Comparison of ENCODE assay signal across 36 cellular contexts in genomic region chr1:176142973-176143372, GRCh38.
"Had no signal": no experiment of that assay in that cellular context is flagged by ENCODE, and none has a peak within 500 bp of the region (broad histone marks: within the 10 kb centered on the region; RNA-seq: fewer than 3 reads in every experiment).

No MANE protein-coding gene starts in this region.

- H3K27ac Mint-ChIP-seq: activated B cell treated with CpG ODN at 0.5 μM for 24 hours; activated CD8-positive, alpha-beta T cell treated with anti-CD3 and anti-CD28 coated beads for 36 hours; activated naive CD8-positive, alpha-beta T cell treated with anti-CD3 and anti-CD28 coated beads for 36 hours; activated naive CD8-positive, alpha-beta T cell treated with anti-CD3 and anti-CD28 coated beads, Interleukin-2, amount 50 U/mL, for 24 hours; brain; dendritic cell treated with granulocyte-macrophage colony-stimulating factor and Interleukin-4, amounts not matched to agents 40 ng/mL and 50 ng/mL, for 4 days; endodermal cell; T-helper 17 cell; T-helper 2 cell treated with Interferon-gamma antibody and Interleukin-4, amounts not matched to agents 5 μg/mL and 100 μg/mL, for 36 hours had no signal

- H3K4me1 ChIP-seq: adrenal gland, ascending aorta, breast epithelium, gastrocnemius medialis had no signal

- H3K36me3 ChIP-seq: adrenal gland, breast epithelium, cardiac muscle cell, gastrocnemius medialis had no signal

- H3K4me3 Mint-ChIP-seq: activated B cell treated with CpG ODN at 0.5 μM for 24 hours; activated CD8-positive, alpha-beta T cell treated with anti-CD3 and anti-CD28 coated beads for 36 hours; activated naive CD8-positive, alpha-beta T cell treated with anti-CD3 and anti-CD28 coated beads for 36 hours; activated naive CD8-positive, alpha-beta T cell treated with anti-CD3 and anti-CD28 coated beads, Interleukin-2, amount 50 U/mL, for 24 hours; brain; dendritic cell treated with granulocyte-macrophage colony-stimulating factor and Interleukin-4, amounts not matched to agents 40 ng/mL and 50 ng/mL, for 4 days; endodermal cell; T-helper 17 cell; T-helper 2 cell treated with Interferon-gamma antibody and Interleukin-4, amounts not matched to agents 5 μg/mL and 100 μg/mL, for 36 hours had no signal

- H3K27me3 Mint-ChIP-seq: activated B cell treated with CpG ODN at 0.5 μM for 24 hours; activated CD8-positive, alpha-beta T cell treated with anti-CD3 and anti-CD28 coated beads for 36 hours; activated naive CD8-positive, alpha-beta T cell treated with anti-CD3 and anti-CD28 coated beads for 36 hours; activated naive CD8-positive, alpha-beta T cell treated with anti-CD3 and anti-CD28 coated beads, Interleukin-2, amount 50 U/mL, for 24 hours; brain; dendritic cell treated with granulocyte-macrophage colony-stimulating factor and Interleukin-4, amounts not matched to agents 40 ng/mL and 50 ng/mL, for 4 days; T-helper 17 cell had no signal

- H3K4me3 ChIP-seq: adrenal gland, ascending aorta, breast epithelium, cardiac muscle cell, coronary artery, dorsolateral prefrontal cortex, gastrocnemius medialis, heart left ventricle had no signal

- H3K27ac ChIP-seq: adrenal gland, ascending aorta, breast epithelium, cardiac muscle cell, coronary artery, dorsolateral prefrontal cortex, gastrocnemius medialis, heart left ventricle, WERI-Rb-1 had no signal

- H3K9me3 ChIP-seq: ascending aorta, gastrocnemius medialis had no signal

- H3K27me3 ChIP-seq: adrenal gland, ascending aorta, breast epithelium, cardiac muscle cell, dorsolateral prefrontal cortex, gastrocnemius medialis, heart left ventricle had no signal

- DNase-seq: activated B cell treated with CpG ODN at 0.5 μM for 24 hours; activated CD4-positive, alpha-beta T cell treated with anti-CD3 and anti-CD28 coated beads for 48 hours; activated CD4-positive, alpha-beta T cell treated with anti-CD3 and anti-CD28 coated beads, Interleukin-2, amount 50 U/mL, for 1 hour; activated CD4-positive, alpha-beta T cell treated with anti-CD3 and anti-CD28 coated beads, Interleukin-2, amount 50 U/mL, for 48 hours; activated CD8-positive, alpha-beta memory T cell treated with anti-CD3 and anti-CD28 coated beads for 24 hours; activated CD8-positive, alpha-beta T cell treated with anti-CD3 and anti-CD28 coated beads for 36 hours; activated gamma-delta T cell; activated naive CD4-positive, alpha-beta T cell; activated naive CD4-positive, alpha-beta T cell treated with anti-CD3 and anti-CD28 coated beads, Interleukin-2, amount 50 U/mL, for 16 hours; activated naive CD8-positive, alpha-beta T cell treated with anti-CD3 and anti-CD28 coated beads for 36 hours; activated naive CD8-positive, alpha-beta T cell treated with anti-CD3 and anti-CD28 coated beads, Interleukin-2, amount 50 U/mL, for 24 hours; activated T-cell treated with anti-CD3 and anti-CD28 coated beads, Interleukin-2, amount 50 U/mL, for 1 hour; activated T-cell treated with anti-CD3 and anti-CD28 coated beads, Interleukin-2, amount 50 U/mL, for 48 hours; adrenal gland; amygdala; central memory CD4-positive, alpha-beta T cell; dorsolateral prefrontal cortex; effector memory CD4-positive, alpha-beta T cell; endodermal cell; foreskin fibroblast; gastrocnemius medialis; glutamatergic neuron; heart left ventricle; T-helper 1 cell; T-helper 17 cell; T1000; WERI-Rb-1 had no signal

- ATAC-seq: activated CD4-positive, CD25-positive, alpha-beta regulatory T cell treated with anti-CD3 and anti-CD28 coated beads, Interleukin-2, amount 50 U/mL, for 24 hours; activated CD8-positive, alpha-beta T cell treated with anti-CD3 and anti-CD28 coated beads for 36 hours; activated naive CD8-positive, alpha-beta T cell treated with anti-CD3 and anti-CD28 coated beads, Interleukin-2, amount 50 U/mL, for 24 hours; esophagus mucosa; gastrocnemius medialis; heart left ventricle; T-helper 17 cell had no signal

- H3K9me3 Mint-ChIP-seq: dendritic cell treated with granulocyte-macrophage colony-stimulating factor and Interleukin-4, amounts not matched to agents 40 ng/mL and 50 ng/mL, for 4 days had no signal
